8 cellular contexts compared by ENCODE assay signal in genomic region chr9:14271078-14271673, GRCh38. TPM values are rescaled to one million over a fixed set of nuclear protein-coding genes. Genes with fewer than 3 reads are reported as not detected.
DNase-seq lines count a peak whose midpoint lies in the region; ATAC-seq and TF ChIP-seq lines count a peak whose summit lies in the region.

No MANE protein-coding gene starts in this region.

- CTCF ChIA-PET in HEK293T (lab: Yijun Ruan, JAX), result no interaction called here

- ATAC-seq in GM21360 (IDR thresholded peaks at IDR 0.05; ENCODE audit: unreplicated experiment) (no peak), GM21786 (IDR thresholded peaks at IDR 0.05; ENCODE audit: unreplicated experiment) (no peak)

- POLR2A ChIA-PET in HEK293T (lab: Yijun Ruan, JAX), result no interaction called here

- peak; percentile 10 for DNase-seq in HEK293T (ENCODE audit: extremely low spot score)
- peak; percentile 23 for DNase-seq in RPMI8226
- peak; percentile 67 for DNase-seq in globus pallidus (ENCODE audit: low spot score)
- DNase-seq in pulmonary artery endothelial cell (ENCODE audit: low read depth, low spot score), result peak; percentile 57
- no peak for DNase-seq in T-helper 1 cell
- DNase-seq in activated gamma-delta T cell (lab: John Stamatoyannopoulos, UW), result no peak

TF ChIP-seq in HEK293T, 16 proteins besides CTCF, POLR2A, EP300 and RAD21:
- TF ChIP-seq FOXK2 (IDR thresholded peaks at IDR 0.05), result no peak

RNA-seq across cellular contexts. Expression of gene NFIB, which starts 42.8 kb away (rescaled TPM):
- 82.7 and 85.5 TPM in 2 replicates for total RNA-seq in pulmonary artery endothelial cell

Comparison
In these comparisons a context has a peak if more than half of its experiments do, and no peak if none do; other contexts are left out.
1. DNase-seq: peak in HEK293T (single experiment), RPMI8226 (single experiment), globus pallidus (single experiment) and pulmonary artery endothelial cell (single experiment); none in T-helper 1 cell (0 of 5) and activated gamma-delta T cell (single experiment).